Comparison of ENCODE assay signal across 10 cellular contexts in genomic region chr7:139660317-139661042, GRCh38.
DNase-seq lines count a peak whose midpoint lies in the region; ATAC-seq, FAIRE-seq and TF ChIP-seq lines count a peak whose summit lies in the region.
"Had no signal": no experiment of that assay in that cellular context is flagged by ENCODE, and none has a peak within 500 bp of the region (broad histone marks: within the 10 kb centered on the region; RNA-seq: fewer than 3 reads in every experiment).

No MANE protein-coding gene starts in this region.

- no peaks in the 10 kb centered on the region for H3K36me3 ChIP-seq in HUES64 (ENCODE audit: insufficient read depth, low read length)
- H3K36me3 ChIP-seq in body of pancreas (replicated peaks in 1 of 2; ENCODE audit: insufficient read depth in 1 of 2, low read depth in 2 of 2) = no peaks in the 10 kb centered on the region

- H3K4me1 ChIP-seq in HUES64 (ENCODE audit: insufficient read depth, low read length) (peaks cover 31% of the 10 kb centered on the region; the same call in 1 of the 2 replicates), body of pancreas (peaks cover 69% of the 10 kb centered on the region)

- H3K4me3 ChIP-seq in HUES64 (ENCODE audit: low read length) (no peak overlapping the region), body of pancreas (no peak overlapping the region)

- FAIRE-seq in H54 (lab: Jason Lieb, UNC) = no peak
- FAIRE-seq: GM12892 had no signal

- no peak overlapping the region for H3K9ac ChIP-seq in HUES64 (ENCODE audit: low read depth, low read length)

- TF ChIP-seq CTCF in body of pancreas (IDR thresholded peaks at IDR 0.05) = no peak

- ATAC-seq in body of pancreas = peak; percentile 76

- H3K9me3 ChIP-seq in HUES64 (ENCODE audit: insufficient read depth, low read depth, low read length) (no peaks in the 10 kb centered on the region), body of pancreas (no peaks in the 10 kb centered on the region)

- H3K27me3 ChIP-seq in HUES64 (ENCODE audit: insufficient read depth, low read length) (no peaks in the 10 kb centered on the region), body of pancreas (no peaks in the 10 kb centered on the region)

- peak in 2 of 3 donors; percentile 11 to 27 for TF ChIP-seq POLR2A in body of pancreas (IDR thresholded peaks at IDR 0.05)
- no peak for TF ChIP-seq POLR2A in H54 (IDR thresholded peaks at IDR 0.05; ENCODE audit: low read depth, low read length)

- H3K27ac ChIP-seq in HUES64 (ENCODE audit: low read depth, low read length) (peak overlapping the region; percentile 75; the same call in 1 of the 2 replicates), body of pancreas (peak overlapping the region; percentile 51 to 86 (median 84))

- intact Hi-C loops in body of pancreas (cut with DNase I) = no loop called here

- DNase-seq in body of pancreas = peak; percentile 58 to 72 (median 68)
- peak; percentile 85 for DNase-seq in kidney tubule cell (ENCODE audit: low spot score)
- peak; percentile 6 for DNase-seq in retina
- no peak for DNase-seq in islet precursor cell
- no peak for DNase-seq in H54 (ENCODE audit: insufficient read length, low spot score)
- no peak for DNase-seq in stimulated activated naive CD4-positive, alpha-beta T cell treated with Interleukin-2 at 50 U/mL for 16 hours (lab: John Stamatoyannopoulos, UW)
- no peak for DNase-seq in DMS153 treated with DMSO at 0.1 percent for 48 hours (lab: John Stamatoyannopoulos, UW; ENCODE audit: unreplicated experiment)
- DNase-seq: NCI-H1105 had no signal

- 64% methylated on average over 7 of the region's 10 CpGs for WGBS in HUES64
- 38 to 46% methylated on average over 10 of the region's 10 CpGs for WGBS in body of pancreas, 2 donors

Comparison
In these comparisons a context has a peak if more than half of its experiments do, and no peak if none do; other contexts are left out.
1. DNase-seq: peak in body of pancreas (4 of 4), kidney tubule cell (single experiment) and retina (single experiment); none in islet precursor cell (single experiment), H54 (single experiment), stimulated activated naive CD4-positive, alpha-beta T cell treated with Interleukin-2 at 50 U/mL for 16 hours (single experiment) and DMS153 treated with DMSO at 0.1 percent for 48 hours (single experiment).